In the genomic region with DNA sequence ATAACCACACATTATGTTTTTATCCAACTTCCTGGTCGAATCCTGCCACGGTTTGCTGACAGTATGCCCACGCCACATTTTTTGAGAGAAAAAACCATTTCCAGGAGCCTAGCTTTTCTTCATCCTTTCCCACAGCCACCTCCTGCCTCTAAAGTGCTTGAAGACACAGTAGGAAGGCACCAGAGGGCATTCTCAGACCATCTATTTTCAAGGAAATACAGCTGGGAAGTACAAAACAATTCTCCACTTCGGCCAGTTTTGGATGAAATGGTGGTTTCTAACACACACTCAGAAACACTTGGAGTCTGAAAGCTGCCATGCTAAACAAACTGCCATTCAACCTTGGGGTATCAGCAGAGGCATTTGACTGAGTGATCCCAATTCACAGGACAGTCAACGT, we compare ENCODE assay signal across 8 cellular contexts.
DNase-seq lines count a peak whose midpoint lies in the region; ATAC-seq and TF ChIP-seq lines count a peak whose summit lies in the region.

No MANE protein-coding gene starts in this region.

- H3K4me3 ChIP-seq in BJ (ENCODE audit: low read depth, low read length) (no peak overlapping the region), MG63 (no peak overlapping the region), cardiac fibroblast (replicated peaks in 1 of 2; ENCODE audit: low read depth in 2 of 2, low read length in 2 of 2) (no peak overlapping the region), lower lobe of right lung (no peak overlapping the region)

- no peak for DNase-seq in BJ (ENCODE audit: low read depth)
- DNase-seq in MG63: peak; percentile 14
- peak; percentile 85 to 89 for DNase-seq in cardiac fibroblast (ENCODE audit: low read depth in 2 of 2)
- no peak for DNase-seq in lower lobe of right lung
- DNase-seq in stimulated activated naive B cell treated with anti-CD40 and anti-IgM and Interleukin-4, amounts not matched to agents 10 μg/mL and 1 μg/mL and 100 μg/mL, for 72 hours: no peak
- DNase-seq in T-helper 2 cell: no peak
- no peak for DNase-seq in NCI-H1436 treated with DMSO at 0.1 percent for 48 hours (lab: John Stamatoyannopoulos, UW)

- no peak overlapping the region for H3K27ac ChIP-seq in lower lobe of right lung

- H3K27me3 Mint-ChIP-seq in stimulated activated naive B cell treated with anti-CD40 and anti-IgM and Interleukin-4, amounts not matched to agents 10 μg/mL and 1 μg/mL and 100 μg/mL, for 72 hours: peaks cover 0 to 5% of the 10 kb centered on the region in 2 donors

- H3K36me3 ChIP-seq in BJ (ENCODE audit: control insufficient read depth, insufficient read depth, low read length) (no peaks in the 10 kb centered on the region), MG63 (no peaks in the 10 kb centered on the region), lower lobe of right lung (no peaks in the 10 kb centered on the region)

- ATAC-seq in lower lobe of right lung (peak; percentile 75 to 89), HG03097 (IDR thresholded peaks at IDR 0.05; ENCODE audit: low FRiP score, unreplicated experiment) (no peak)
- ATAC-seq in stimulated activated naive B cell treated with anti-CD40 and anti-IgM and Interleukin-4, amounts not matched to agents 10 μg/mL and 1 μg/mL and 100 μg/mL, for 72 hours (replicated peaks): no peak

- CTCF ChIA-PET in BJ (lab: Yijun Ruan, JAX): interaction anchor here (0.6 to 4.9 kb wide), 23 partner anchors 10 to 1202 kb away, joined by 3 to 22 read pairs (median 3); a partner anchor contains a TSS

- POLR2A ChIA-PET in BJ (lab: Charles Lee): interaction anchor here (0.5 kb wide), 1 partner anchor 928 kb away, joined by 8 read pairs; no protein-coding TSS in a partner anchor

- TF ChIP-seq CTCF in BJ (IDR thresholded peaks at IDR 0.05; ENCODE audit: insufficient read depth, low read depth, low read length): peak; percentile 63
- peak; percentile 46 for TF ChIP-seq CTCF in cardiac fibroblast (IDR thresholded peaks at IDR 0.05; ENCODE audit: low read depth, low read length)
- TF ChIP-seq CTCF in lower lobe of right lung (IDR thresholded peaks at IDR 0.05): peak; percentile 48

- H3K4me1 Mint-ChIP-seq in stimulated activated naive B cell treated with anti-CD40 and anti-IgM and Interleukin-4, amounts not matched to agents 10 μg/mL and 1 μg/mL and 100 μg/mL, for 72 hours: peaks cover 10 to 16% of the 10 kb centered on the region in 2 donors

- no peaks in the 10 kb centered on the region for H3K27me3 ChIP-seq in BJ (ENCODE audit: control insufficient read depth, insufficient read depth, low read length)
- H3K27me3 ChIP-seq in MG63: no peaks in the 10 kb centered on the region
- no peaks in the 10 kb centered on the region for H3K27me3 ChIP-seq in lower lobe of right lung (ENCODE audit: low read depth)

- no peaks in the 10 kb centered on the region for H3K9me3 Mint-ChIP-seq in stimulated activated naive B cell treated with anti-CD40 and anti-IgM and Interleukin-4, amounts not matched to agents 10 μg/mL and 1 μg/mL and 100 μg/mL, for 72 hours

- no peak overlapping the region for H3K27ac Mint-ChIP-seq in stimulated activated naive B cell treated with anti-CD40 and anti-IgM and Interleukin-4, amounts not matched to agents 10 μg/mL and 1 μg/mL and 100 μg/mL, for 72 hours

- no peaks in the 10 kb centered on the region for H3K4me1 ChIP-seq in lower lobe of right lung

- intact Hi-C loops in lower lobe of right lung (cut with DNase I): no loop called here

- no peaks in the 10 kb centered on the region for H3K9me3 ChIP-seq in MG63
- H3K9me3 ChIP-seq in lower lobe of right lung: no peaks in the 10 kb centered on the region

- H3K4me3 Mint-ChIP-seq in stimulated activated naive B cell treated with anti-CD40 and anti-IgM and Interleukin-4, amounts not matched to agents 10 μg/mL and 1 μg/mL and 100 μg/mL, for 72 hours: no peak overlapping the region

- H3K36me3 Mint-ChIP-seq in stimulated activated naive B cell treated with anti-CD40 and anti-IgM and Interleukin-4, amounts not matched to agents 10 μg/mL and 1 μg/mL and 100 μg/mL, for 72 hours: peaks cover 0 to 3% of the 10 kb centered on the region in 2 donors

Comparison
In these comparisons a context has a peak if more than half of its experiments do, and no peak if none do; other contexts are left out.
1. DNase-seq: peak in MG63 (single experiment) and cardiac fibroblast (2 of 2); none in BJ (single experiment), lower lobe of right lung (single experiment), stimulated activated naive B cell treated with anti-CD40 and anti-IgM and Interleukin-4, amounts not matched to agents 10 μg/mL and 1 μg/mL and 100 μg/mL, for 72 hours (single experiment), T-helper 2 cell (0 of 5) and NCI-H1436 treated with DMSO at 0.1 percent for 48 hours (single experiment).
2. ATAC-seq: peak in lower lobe of right lung (2 of 2); none in stimulated activated naive B cell treated with anti-CD40 and anti-IgM and Interleukin-4, amounts not matched to agents 10 μg/mL and 1 μg/mL and 100 μg/mL, for 72 hours (0 of 2) and HG03097 (single experiment).
3. Peak in every context shown above with its lines, with median percentiles within 50 percentile points of each other: CTCF ChIP-seq.